ENCODE assay signal across 17 cellular contexts in genomic region chr10:129896231-129897150, GRCh38.
DNase-seq lines count a peak whose midpoint lies in the region; ATAC-seq and TF ChIP-seq lines count a peak whose summit lies in the region.
"Had no signal": no experiment of that assay in that cellular context is flagged by ENCODE, and none has a peak within 500 bp of the region (broad histone marks: within the 10 kb centered on the region; RNA-seq: fewer than 3 reads in every experiment).

No MANE protein-coding gene starts in this region.

- H3K36me3 ChIP-seq in NT2/D1 (ENCODE audit: insufficient read depth, insufficient read length, low read length) (no peaks in the 10 kb centered on the region), gastrocnemius medialis (no peaks in the 10 kb centered on the region)

- H3K4me1 ChIP-seq in NT2/D1 (ENCODE audit: insufficient read depth, insufficient read length) (peaks cover 4% of the 10 kb centered on the region), gastrocnemius medialis (peaks cover 21 to 23% of the 10 kb centered on the region in 2 donors)

- H3K4me3 ChIP-seq in NT2/D1 (ENCODE audit: insufficient read length, low read depth) (no peak overlapping the region), gastrocnemius medialis (no peak overlapping the region)
- H3K4me3 ChIP-seq: K562 had no signal

- peak overlapping the region; percentile 79 for H3K4me3 Mint-ChIP-seq in glutamatergic neuron (ENCODE audit: unreplicated experiment)
- no peak overlapping the region for H3K4me3 Mint-ChIP-seq in nephron progenitor cell

- H3K9ac ChIP-seq in NT2/D1 (ENCODE audit: insufficient read length, low read depth) = peak overlapping the region; percentile 6

- H3K4me1 Mint-ChIP-seq in glutamatergic neuron (ENCODE audit: low read depth, unreplicated experiment) (peaks cover 89% of the 10 kb centered on the region), nephron progenitor cell (peaks cover 90% of the 10 kb centered on the region)

- H3K36me3 Mint-ChIP-seq in glutamatergic neuron (ENCODE audit: unreplicated experiment) (peaks cover 7% of the 10 kb centered on the region), nephron progenitor cell (ENCODE audit: low read depth) (peaks cover 7% of the 10 kb centered on the region)

- no peak for ATAC-seq in gastrocnemius medialis
- ATAC-seq: K562, PC-3 had no signal

- TF ChIP-seq CTCF in glutamatergic neuron (IDR thresholded peaks at IDR 0.05; ENCODE audit: partially characterized antibody, unreplicated experiment) (no peak), nephron progenitor cell (IDR thresholded peaks at IDR 0.05) (no peak), gastrocnemius medialis (IDR thresholded peaks at IDR 0.05 in 4 of 5, conservative IDR thresholded peaks at IDR 0.05 in 1 of 5) (no peak)

- TF ChIP-seq POLR2A in gastrocnemius medialis (IDR thresholded peaks at IDR 0.05) = no peak

- H3K27me3 ChIP-seq in NT2/D1 (ENCODE audit: insufficient read depth, insufficient read length) (no peaks in the 10 kb centered on the region), gastrocnemius medialis (no peaks in the 10 kb centered on the region)

- in situ Hi-C loops in G401 (cut with HindIII; ENCODE audit: low sequenced_read_pairs) (no loop called here), gastrocnemius medialis (cut with MboI; ENCODE audit: low sequenced_read_pairs in 4 of 4) (no loop called here)

- H3K27me3 Mint-ChIP-seq in glutamatergic neuron (ENCODE audit: unreplicated experiment) = peaks cover 54% of the 10 kb centered on the region
- H3K27me3 Mint-ChIP-seq in nephron progenitor cell (ENCODE audit: low read depth, poor library complexity) = no peaks in the 10 kb centered on the region

- peak; percentile 66 for DNase-seq in G401 (ENCODE audit: low spot score)
- no peak for DNase-seq in NT2/D1 (ENCODE audit: low read depth, low spot score)
- no peak for DNase-seq in glutamatergic neuron
- DNase-seq in nephron progenitor cell = no peak
- no peak for DNase-seq in NCI-H128 (lab: John Stamatoyannopoulos, UW; ENCODE audit: unreplicated experiment)
- DNase-seq in gastrocnemius medialis = no peak
- no peak for DNase-seq in cortex of kidney (lab: John Stamatoyannopoulos, UW)
- no peak for DNase-seq in stimulated activated CD4-positive, alpha-beta T cell treated with anti-CD3 and anti-CD28 coated beads, Interleukin-15, amount 100 ng/mL, for 24 hours
- DNase-seq: COR-L47, DMS153, EL, NCI-H1694, NCI-H2107, NCI-H226, PC-3 had no signal

- intact Hi-C loops in gastrocnemius medialis (cut with DNase I; ENCODE audit: low total_unique reads) = no loop called here

- H3K27ac Mint-ChIP-seq in glutamatergic neuron (ENCODE audit: unreplicated experiment) (peak overlapping the region; percentile 94), nephron progenitor cell (peak overlapping the region; percentile 87)

- H3K27ac ChIP-seq in gastrocnemius medialis = no peak overlapping the region
- H3K27ac ChIP-seq: C4-2B had no signal

- H3K9me3 ChIP-seq in NT2/D1 (ENCODE audit: insufficient read depth, low read length) (no peaks in the 10 kb centered on the region), gastrocnemius medialis (no peaks in the 10 kb centered on the region)

- H3K9me3 Mint-ChIP-seq in glutamatergic neuron (ENCODE audit: unreplicated experiment) = peaks cover 78% of the 10 kb centered on the region
- no peaks in the 10 kb centered on the region for H3K9me3 Mint-ChIP-seq in nephron progenitor cell
